ENCODE assay signal across 33 cellular contexts in genomic region chr6:138502546-138502945, GRCh38.
"Had no signal": no experiment of that assay in that cellular context is flagged by ENCODE, and none has a peak within 500 bp of the region (broad histone marks: within the 10 kb centered on the region; RNA-seq: fewer than 3 reads in every experiment).

No MANE protein-coding gene starts in this region.

- FAIRE-seq: endometrium, endothelial cell of umbilical vein had no signal

- H3K27me3 ChIP-seq: adrenal gland, ascending aorta, breast epithelium, cardiac muscle cell, colonic mucosa, esophagus squamous epithelium, gastroesophageal sphincter had no signal

- H3K36me3 Mint-ChIP-seq: activated CD4-positive, alpha-beta memory T cell treated with anti-CD3 and anti-CD28 coated beads for 36 hours; activated CD8-positive, alpha-beta memory T cell treated with anti-CD3 and anti-CD28 coated beads, Interleukin-2, amount 10 ng/mL, durations not matched to agents 7 days and 5 days; activated naive CD8-positive, alpha-beta T cell treated with anti-CD3 and anti-CD28 coated beads for 36 hours; brain had no signal

- H3K9me3 ChIP-seq: adrenal gland, ascending aorta, breast epithelium, colonic mucosa, esophagus squamous epithelium, gastroesophageal sphincter had no signal

- H3K4me1 ChIP-seq: adrenal gland, ascending aorta, breast epithelium had no signal

- H3K4me3 ChIP-seq: adrenal gland, ascending aorta, breast epithelium, cardiac muscle cell, colonic mucosa, esophagus squamous epithelium, gastroesophageal sphincter had no signal

- H3K4me1 Mint-ChIP-seq: activated CD4-positive, alpha-beta T cell treated with anti-CD3 and anti-CD28 coated beads, Interleukin-2, amount 10 ng/mL, durations not matched to agents 24 days and 14 days; activated CD8-positive, alpha-beta memory T cell treated with anti-CD3 and anti-CD28 coated beads, Interleukin-2, amount 10 ng/mL, durations not matched to agents 7 days and 5 days had no signal

- H3K9me3 Mint-ChIP-seq: activated CD4-positive, alpha-beta memory T cell treated with anti-CD3 and anti-CD28 coated beads for 36 hours; activated CD4-positive, alpha-beta T cell treated with anti-CD3 and anti-CD28 coated beads, Interleukin-2, amount 10 ng/mL, durations not matched to agents 24 days and 14 days; activated naive CD4-positive, alpha-beta T cell treated with anti-CD3 and anti-CD28 coated beads for 36 hours; activated naive CD4-positive, alpha-beta T cell treated with anti-CD3 and anti-CD28 coated beads, Interleukin-2, amount 50 U/mL, for 24 hours; activated naive CD8-positive, alpha-beta T cell treated with anti-CD3 and anti-CD28 coated beads for 36 hours; activated naive CD8-positive, alpha-beta T cell treated with anti-CD3 and anti-CD28 coated beads, Interleukin-2, amount 50 U/mL, for 24 hours; activated T-helper 1 cell treated with anti-CD3 and anti-CD28 coated beads, Interleukin-12 subunit alpha, Interleukin-12 subunit beta, Interleukin-2, Interleukin-4 antibody, amounts not matched to agents 30 ng/mL and 10 ng/mL and 1 ng/mL, durations not matched to agents 14 hours and 24 hours and 36 hours; activated T-helper 2 cell treated with anti-CD3 and anti-CD28 coated beads, Interferon-gamma antibody, Interleukin-2, Interleukin-4, amounts not matched to agents 10 μg/mL and 5 μg/mL and 100 μg/mL, durations not matched to agents 14 hours and 24 hours and 36 hours; brain had no signal

- ATAC-seq: activated CD4-positive, alpha-beta T cell treated with anti-CD3 and anti-CD28 coated beads for 36 hours; activated CD8-positive, alpha-beta memory T cell treated with anti-CD3 and anti-CD28 coated beads, Interleukin-2, amount 10 ng/mL, durations not matched to agents 7 days and 5 days; activated CD8-positive, alpha-beta T cell treated with anti-CD3 and anti-CD28 coated beads, Interleukin-2, amount 10 ng/mL, durations not matched to agents 7 days and 5 days; activated naive CD8-positive, alpha-beta T cell treated with anti-CD3 and anti-CD28 coated beads, Interleukin-2, amount 50 U/mL, for 24 hours; gastroesophageal sphincter had no signal

- H3K27me3 Mint-ChIP-seq: activated naive CD4-positive, alpha-beta T cell treated with anti-CD3 and anti-CD28 coated beads, Interleukin-2, amount 50 U/mL, for 24 hours; activated naive CD8-positive, alpha-beta T cell treated with anti-CD3 and anti-CD28 coated beads, Interleukin-2, amount 50 U/mL, for 24 hours; brain had no signal

- H3K36me3 ChIP-seq: adrenal gland, ascending aorta, breast epithelium, cardiac muscle cell, colonic mucosa, esophagus squamous epithelium, gastroesophageal sphincter had no signal

- H3K4me3 Mint-ChIP-seq: activated CD4-positive, alpha-beta memory T cell treated with anti-CD3 and anti-CD28 coated beads for 36 hours; activated CD4-positive, alpha-beta T cell treated with anti-CD3 and anti-CD28 coated beads for 36 hours; activated CD4-positive, alpha-beta T cell treated with anti-CD3 and anti-CD28 coated beads, Interleukin-2, amount 10 ng/mL, durations not matched to agents 24 days and 14 days; activated CD8-positive, alpha-beta memory T cell treated with anti-CD3 and anti-CD28 coated beads, Interleukin-2, amount 10 ng/mL, durations not matched to agents 7 days and 5 days; activated CD8-positive, alpha-beta T cell treated with anti-CD3 and anti-CD28 coated beads, Interleukin-2, amount 10 ng/mL, durations not matched to agents 7 days and 5 days; activated naive CD4-positive, alpha-beta T cell treated with anti-CD3 and anti-CD28 coated beads for 36 hours; activated naive CD4-positive, alpha-beta T cell treated with anti-CD3 and anti-CD28 coated beads, Interleukin-2, amount 50 U/mL, for 24 hours; activated naive CD8-positive, alpha-beta T cell treated with anti-CD3 and anti-CD28 coated beads for 36 hours; activated naive CD8-positive, alpha-beta T cell treated with anti-CD3 and anti-CD28 coated beads, Interleukin-2, amount 50 U/mL, for 24 hours; activated T-helper 1 cell treated with anti-CD3 and anti-CD28 coated beads, Interleukin-12 subunit alpha, Interleukin-12 subunit beta, Interleukin-2, Interleukin-4 antibody, amounts not matched to agents 30 ng/mL and 10 ng/mL and 1 ng/mL, durations not matched to agents 14 hours and 24 hours and 36 hours had no signal

- H3K27ac Mint-ChIP-seq: activated CD4-positive, alpha-beta memory T cell treated with anti-CD3 and anti-CD28 coated beads for 36 hours; activated CD4-positive, alpha-beta T cell treated with anti-CD3 and anti-CD28 coated beads for 36 hours; activated CD4-positive, alpha-beta T cell treated with anti-CD3 and anti-CD28 coated beads, Interleukin-2, amount 10 ng/mL, durations not matched to agents 24 days and 14 days; activated CD8-positive, alpha-beta memory T cell treated with anti-CD3 and anti-CD28 coated beads, Interleukin-2, amount 10 ng/mL, durations not matched to agents 7 days and 5 days; activated CD8-positive, alpha-beta T cell treated with anti-CD3 and anti-CD28 coated beads, Interleukin-2, amount 10 ng/mL, durations not matched to agents 7 days and 5 days; activated naive CD4-positive, alpha-beta T cell treated with anti-CD3 and anti-CD28 coated beads for 36 hours; activated naive CD4-positive, alpha-beta T cell treated with anti-CD3 and anti-CD28 coated beads, Interleukin-2, amount 50 U/mL, for 24 hours; activated naive CD8-positive, alpha-beta T cell treated with anti-CD3 and anti-CD28 coated beads for 36 hours; activated naive CD8-positive, alpha-beta T cell treated with anti-CD3 and anti-CD28 coated beads, Interleukin-2, amount 50 U/mL, for 24 hours; activated T-helper 1 cell treated with anti-CD3 and anti-CD28 coated beads, Interleukin-12 subunit alpha, Interleukin-12 subunit beta, Interleukin-2, Interleukin-4 antibody, amounts not matched to agents 30 ng/mL and 10 ng/mL and 1 ng/mL, durations not matched to agents 14 hours and 24 hours and 36 hours; activated T-helper 2 cell treated with anti-CD3 and anti-CD28 coated beads, Interferon-gamma antibody, Interleukin-2, Interleukin-4, amounts not matched to agents 10 μg/mL and 5 μg/mL and 100 μg/mL, durations not matched to agents 14 hours and 24 hours and 36 hours had no signal

- H3K27ac ChIP-seq: adrenal gland, ascending aorta, breast epithelium, cardiac muscle cell, epithelial cell of prostate, esophagus squamous epithelium, gastroesophageal sphincter had no signal

- DNase-seq: activated CD4-positive, alpha-beta memory T cell treated with anti-CD3 and anti-CD28 coated beads for 36 hours; activated CD4-positive, alpha-beta T cell treated with anti-CD3 and anti-CD28 coated beads for 36 hours; activated CD4-positive, alpha-beta T cell treated with anti-CD3 and anti-CD28 coated beads, Interleukin-2, amount 10 ng/mL, durations not matched to agents 24 days and 14 days; activated CD4-positive, CD25-positive, alpha-beta regulatory T cell; activated CD4-positive, CD25-positive, alpha-beta regulatory T cell treated with anti-CD3 and anti-CD28 coated beads, Interleukin-2, amount 50 U/mL, for 72 hours; activated CD8-positive, alpha-beta memory T cell treated with anti-CD3 and anti-CD28 coated beads, Interleukin-2, amount 10 ng/mL, durations not matched to agents 7 days and 5 days; activated CD8-positive, alpha-beta memory T cell treated with anti-CD3 and anti-CD28 coated beads, Interleukin-2, amount 50 U/mL, for 4 hours; activated CD8-positive, alpha-beta T cell treated with anti-CD3 and anti-CD28 coated beads, Interleukin-2, amount 10 ng/mL, durations not matched to agents 7 days and 5 days; activated effector memory CD4-positive, alpha-beta T cell treated with anti-CD3 and anti-CD28 coated beads, Interleukin-2, amount 50 U/mL, for 16 hours; activated naive CD4-positive, alpha-beta T cell treated with anti-CD3 and anti-CD28 coated beads for 36 hours; activated naive CD8-positive, alpha-beta T cell treated with anti-CD3 and anti-CD28 coated beads for 36 hours; activated naive CD8-positive, alpha-beta T cell treated with anti-CD3 and anti-CD28 coated beads, Interleukin-2, amount 50 U/mL, for 24 hours; activated T-cell treated with anti-CD3 and anti-CD28 coated beads, Interleukin-2, amount 50 U/mL, for 1 hour; activated T-cell treated with anti-CD3 and anti-CD28 coated beads, Interleukin-2, amount 50 U/mL, for 48 hours; adrenal gland; central memory CD4-positive, alpha-beta T cell; cerebellar nuclear complex; colonic mucosa; effector CD8-positive, alpha-beta T cell; esophagus squamous epithelium; foreskin melanocyte; T-helper 2 cell had no signal
